ENCODE assay signal across 8 cellular contexts in the genomic region with DNA sequence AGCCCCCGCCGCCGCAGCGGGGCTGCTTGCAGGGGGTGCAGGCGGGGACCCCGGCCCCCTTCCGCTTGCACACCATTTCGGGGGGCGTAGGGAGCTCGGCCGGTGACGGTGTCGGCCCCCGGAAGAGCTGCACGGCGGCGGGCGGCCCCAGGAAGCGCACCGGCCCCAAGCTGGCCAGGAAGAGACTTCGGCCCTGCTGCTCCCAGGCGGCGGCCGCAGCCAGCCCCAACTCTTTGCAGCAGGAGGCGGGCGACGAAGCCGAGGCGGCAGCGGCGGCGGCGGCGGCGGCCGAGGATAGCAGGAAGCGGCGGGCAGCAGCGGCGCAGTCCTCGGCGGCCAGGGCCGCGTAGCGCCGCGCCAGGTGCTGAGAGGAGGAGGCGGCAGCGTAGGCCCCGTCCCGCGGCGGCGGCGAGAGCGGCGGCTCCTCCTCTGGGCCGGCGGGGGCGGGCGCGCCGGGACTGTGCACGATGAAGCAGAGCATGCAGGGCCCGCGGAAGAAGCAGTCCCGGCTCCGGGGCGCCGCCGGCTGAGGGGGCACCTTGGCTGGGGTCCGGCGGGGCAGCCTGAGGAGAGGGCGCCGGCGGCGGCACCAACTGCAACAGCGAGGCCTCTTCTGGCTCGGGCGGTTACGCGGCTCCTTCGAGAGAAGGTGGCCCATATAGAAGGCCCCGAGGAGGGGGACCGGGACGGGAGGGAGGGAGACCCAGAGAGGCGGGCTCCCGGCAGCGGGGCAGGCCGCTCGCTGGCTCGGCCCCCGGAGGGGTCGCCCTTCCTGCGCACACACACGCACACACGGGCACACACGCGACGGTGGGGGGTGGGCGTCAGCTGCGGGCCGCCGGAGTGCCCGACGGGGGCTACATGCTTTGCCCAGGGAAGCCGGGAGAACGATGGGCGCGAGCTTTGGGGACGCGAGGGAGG. TPM values are rescaled to one million over a fixed set of nuclear protein-coding genes. Genes with fewer than 3 reads are reported as not detected.
DNase-seq lines count a peak whose midpoint lies in the region; ATAC-seq and TF ChIP-seq lines count a peak whose summit lies in the region.

No MANE protein-coding gene starts in this region.

- TF ChIP-seq EP300 in ovary (IDR thresholded peaks at IDR 0.05): no peak

- H3K36me3 ChIP-seq in RWPE2 (ENCODE audit: low read depth) (no peaks in the 10 kb centered on the region), ovary (no peaks in the 10 kb centered on the region), thymus (ENCODE audit: control insufficient read depth, insufficient read depth) (no peaks in the 10 kb centered on the region)

- no peaks in the 10 kb centered on the region for H3K36me3 Mint-ChIP-seq in glutamatergic neuron (ENCODE audit: unreplicated experiment)

- H3K4me1 ChIP-seq in RWPE2 (ENCODE audit: insufficient read depth, poor library complexity, severe bottlenecking) (peaks cover 3% of the 10 kb centered on the region), ovary (ENCODE audit: insufficient read depth) (peaks cover 3% of the 10 kb centered on the region), thymus (ENCODE audit: control insufficient read depth, insufficient read depth, low read length) (peaks cover 3% of the 10 kb centered on the region)

- TF ChIP-seq POLR2A in ovary (IDR thresholded peaks at IDR 0.05): peak; percentile 14

- ATAC-seq in GM19372 (IDR thresholded peaks at IDR 0.05; ENCODE audit: low read depth, unreplicated experiment): peak; percentile 42
- ATAC-seq in HG03469 (IDR thresholded peaks at IDR 0.05; ENCODE audit: unreplicated experiment): peak; percentile 30
- peak; percentile 66 for ATAC-seq in RWPE2 (ENCODE audit: low read depth)

- H3K4me3 ChIP-seq in RWPE2 (ENCODE audit: severe bottlenecking): peak overlapping the region; percentile 66
- H3K4me3 ChIP-seq in ovary: peak overlapping the region; percentile 100
- H3K4me3 ChIP-seq in thymus (ENCODE audit: low read length): peak overlapping the region; percentile 97

- H3K4me1 Mint-ChIP-seq in glutamatergic neuron (ENCODE audit: low read depth, unreplicated experiment): peaks cover 15% of the 10 kb centered on the region

- no peaks in the 10 kb centered on the region for H3K9me3 ChIP-seq in RWPE2 (ENCODE audit: severe bottlenecking)
- H3K9me3 ChIP-seq in ovary: no peaks in the 10 kb centered on the region
- no peaks in the 10 kb centered on the region for H3K9me3 ChIP-seq in thymus (ENCODE audit: control insufficient read depth)

- intact Hi-C loops in ovary (cut with DNase I): loop anchor here in 1 of 4 donors (5.0 kb wide), 1 partner anchor 366 kb away; the partner anchor contains the start of gene FER

- H3K27me3 ChIP-seq in RWPE2 (ENCODE audit: insufficient read depth, poor library complexity, severe bottlenecking) (no peaks in the 10 kb centered on the region), ovary (no peaks in the 10 kb centered on the region), thymus (ENCODE audit: control insufficient read depth, insufficient read depth) (no peaks in the 10 kb centered on the region)

- peak overlapping the region; percentile 89 for H3K27ac ChIP-seq in RWPE2 (ENCODE audit: poor library complexity, severe bottlenecking)
- H3K27ac ChIP-seq in ovary: peak overlapping the region; percentile 82 to 99
- H3K27ac ChIP-seq in thymus (ENCODE audit: low read depth): peak overlapping the region; percentile 100

- DNase-seq in COLO668 (lab: John Stamatoyannopoulos, UW; ENCODE audit: unreplicated experiment): peak; percentile 74
- peak; percentile 85 for DNase-seq in RWPE2 (ENCODE audit: low spot score)
- peak; percentile 84 for DNase-seq in activated naive CD4-positive, alpha-beta T cell treated with anti-CD3 and anti-CD28 coated beads, Interleukin-2, amount 50 U/mL, for 16 hours
- peak; percentile 71 for DNase-seq in glutamatergic neuron
- peak; percentile 51 to 83 (median 69) for DNase-seq in ovary

- H3K4me3 Mint-ChIP-seq in glutamatergic neuron (ENCODE audit: unreplicated experiment): peak overlapping the region; percentile 64

- WGBS in ovary, 3 donors: 0 to 1% (median 0%) methylated on average over 63 to 112 of the region's 112 CpGs
- WGBS in thymus: under 1% methylated on average over 112 of the region's 112 CpGs

- H3K9me3 Mint-ChIP-seq in glutamatergic neuron (ENCODE audit: unreplicated experiment): peaks cover 17% of the 10 kb centered on the region

- H3K27me3 Mint-ChIP-seq in glutamatergic neuron (ENCODE audit: unreplicated experiment): peaks cover 4% of the 10 kb centered on the region

- peak overlapping the region; percentile 64 for H3K27ac Mint-ChIP-seq in glutamatergic neuron (ENCODE audit: unreplicated experiment)

- TF ChIP-seq CTCF in RWPE2 (IDR thresholded peaks at IDR 0.05; ENCODE audit: poor library complexity, severe bottlenecking): no peak
- no peak for TF ChIP-seq CTCF in glutamatergic neuron (IDR thresholded peaks at IDR 0.05; ENCODE audit: partially characterized antibody, unreplicated experiment)
- TF ChIP-seq CTCF in ovary (IDR thresholded peaks at IDR 0.05): no peak

RNA-seq across cellular contexts. Expression of gene FBXL17, which starts 0.6 kb away (rescaled TPM):
- total RNA-seq in glutamatergic neuron (ENCODE audit: unreplicated experiment): 20.3 TPM
- 10 to 100 TPM in 6 of 7 donors, 1 to 10 TPM in 1; 8.3 to 20.4 (median 17.4) TPM for total RNA-seq in ovary
- 10 to 100 TPM in 1 of 2 donors, 1 to 10 TPM in 1; 6.8 to 14.2 TPM for polyA plus RNA-seq in ovary
- 12.3 TPM for polyA plus RNA-seq in thymus

Comparison
In these comparisons a context has a peak if more than half of its experiments do, and no peak if none do; other contexts are left out.
1. Peak in every context shown above with its lines: DNase-seq, ATAC-seq, H3K4me3 ChIP-seq and H3K27ac ChIP-seq.